ENCODE assay signal across 19 cellular contexts in the genomic region with DNA sequence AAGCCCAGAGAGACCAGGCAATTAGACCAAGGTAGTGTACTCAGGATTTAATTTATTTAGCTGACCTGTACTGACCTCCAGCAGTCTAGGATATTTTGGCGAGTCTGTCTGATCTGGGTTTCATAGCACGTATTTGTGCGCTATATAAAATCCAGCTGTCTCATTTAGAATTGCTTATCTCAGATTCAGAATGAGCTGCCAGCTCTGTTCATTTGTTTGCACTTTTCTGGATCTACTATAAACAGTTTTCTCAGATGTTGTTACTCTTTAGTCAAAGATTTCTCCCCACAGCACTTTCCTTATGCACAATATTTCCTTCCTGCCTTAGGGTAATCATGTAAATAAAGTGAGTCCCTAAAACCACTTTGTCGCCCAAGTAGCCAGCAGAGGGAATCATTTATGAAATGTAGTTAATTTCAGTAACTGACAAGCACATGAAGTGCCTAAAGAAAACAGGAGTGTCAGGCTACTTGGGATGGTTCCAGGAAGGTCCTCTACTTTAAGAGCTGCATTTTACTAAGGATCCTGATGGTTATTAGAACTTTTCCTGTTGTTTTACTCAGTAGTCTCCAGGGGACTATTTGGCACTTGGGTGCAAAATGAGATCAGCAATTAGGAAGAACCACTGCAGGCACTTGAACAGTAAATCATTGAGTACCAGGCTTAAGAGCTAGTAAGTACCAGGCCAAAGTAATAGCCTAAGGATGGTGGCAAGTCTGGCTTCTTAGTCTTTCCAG.
DNase-seq lines count a peak whose midpoint lies in the region; ATAC-seq and TF ChIP-seq lines count a peak whose summit lies in the region.
"Had no signal": no experiment of that assay in that cellular context is flagged by ENCODE, and none has a peak within 500 bp of the region (broad histone marks: within the 10 kb centered on the region; RNA-seq: fewer than 3 reads in every experiment).

No MANE protein-coding gene starts in this region.

- no peak; the same call in none of the 2 replicates for TF ChIP-seq RAD21 in SK-N-SH (IDR thresholded peaks at IDR 0.05; ENCODE audit: low read length)

- no peak for DNase-seq in Right ventricle myocardium superior
- no peak for DNase-seq in cardiac septum (ENCODE audit: low spot score)
- DNase-seq in SK-N-SH, result no peak
- DNase-seq in left lung, result no peak
- no peak for DNase-seq in superior temporal gyrus (ENCODE audit: extremely low spot score)
- DNase-seq in DMS 273 treated with DMSO at 0.1 percent for 48 hours (lab: John Stamatoyannopoulos, UW), result no peak
- DNase-seq in activated gamma-delta T cell treated with Interleukin-2 at 50 U/mL for 16 hours, result no peak
- DNase-seq in OCI-LY7 (ENCODE audit: low spot score), result no peak
- DNase-seq: activated CD4-positive, alpha-beta T cell treated with anti-CD3 and anti-CD28 coated beads, Interleukin-2, amount 10 ng/mL, durations not matched to agents 24 days and 14 days; C1 segment of cervical spinal cord; erythroblast; GF-D8; left ventricle myocardium inferior; MG63; NCI-H1930; stimulated activated CD4-positive, alpha-beta T cell treated with anti-CD3 and anti-CD28 coated beads, Interleukin-1b, Interleukin-23, amount 100 ng/mL, for 48 hours; stimulated activated naive CD4-positive, alpha-beta T cell treated with Interleukin-2 at 50 U/mL for 16 hours; trophoblast cell had no signal

- 60% methylated on average over 4 of the region's 4 CpGs for WGBS in SK-N-SH (ENCODE audit: low lambda C conversion rate)

- peak overlapping the region; percentile 54 to 100; a peak in 3 of 4 replicates for H3K27ac ChIP-seq in SK-N-SH (ENCODE audit: low read depth in 2 of 2, low read length in 1 of 2)
- H3K27ac ChIP-seq in left lung, result no peak overlapping the region
- H3K27ac ChIP-seq in OCI-LY7 (ENCODE audit: low read depth, low read length, poor library complexity, severe bottlenecking), result no peak overlapping the region
- H3K27ac ChIP-seq: left ventricle myocardium inferior had no signal

- H3K4me1 ChIP-seq in SK-N-SH (ENCODE audit: control insufficient read depth in 1 of 2, insufficient read depth in 2 of 2, low read depth in 1 of 2, low read length in 1 of 2) (peaks cover 17 to 64% of the 10 kb centered on the region in 2 experiments), left lung (no peaks in the 10 kb centered on the region), OCI-LY7 (ENCODE audit: insufficient read depth, low read length, poor library complexity, severe bottlenecking) (no peaks in the 10 kb centered on the region)

- H3K36me3 ChIP-seq in SK-N-SH (replicated peaks in 1 of 2; ENCODE audit: control insufficient read depth in 1 of 2, insufficient read depth in 2 of 2, low read length in 1 of 2), result no peaks in the 10 kb centered on the region
- H3K36me3 ChIP-seq in left lung, result no peaks in the 10 kb centered on the region
- H3K36me3 ChIP-seq in OCI-LY7 (ENCODE audit: insufficient read depth, low read length), result no peaks in the 10 kb centered on the region
- H3K36me3 ChIP-seq: HAP-1, left ventricle myocardium inferior, MG63 had no signal

- ATAC-seq in Right ventricle myocardium superior (ENCODE audit: poor library complexity) (peak; percentile 39), left lung (peak; percentile 82)

- no peaks in the 10 kb centered on the region for H4K20me1 ChIP-seq in SK-N-SH (ENCODE audit: insufficient read depth)
- H4K20me1 ChIP-seq in OCI-LY7 (ENCODE audit: insufficient read depth, low read length), result no peaks in the 10 kb centered on the region

- no peaks in the 10 kb centered on the region for H3K79me2 ChIP-seq in SK-N-SH (ENCODE audit: insufficient read depth)
- H3K79me2 ChIP-seq in OCI-LY7 (ENCODE audit: insufficient read depth, low read depth, low read length), result no peaks in the 10 kb centered on the region

- H3K9me2 ChIP-seq in SK-N-SH (no peaks in the 10 kb centered on the region), OCI-LY7 (ENCODE audit: insufficient read depth, low read length) (no peaks in the 10 kb centered on the region)

- no TSS peak for BruUV-seq in OCI-LY7 (replicated peaks; lab: Mats Ljungman, UMichigan)

- no peak overlapping the region for H3K9ac ChIP-seq in SK-N-SH

- CTCF ChIA-PET in SK-N-SH (lab: Yijun Ruan, JAX) (interaction anchor here (0.6 to 5.5 kb wide), 23 partner anchors 9 to 539 kb away, joined by 3 to 36 read pairs (median 4); no protein-coding TSS in a partner anchor), OCI-LY7 (lab: Charles Lee; ENCODE audit: unreplicated experiment) (no interaction called here)

- peak overlapping the region in 1 of 2 experiments; percentile 10; a peak in 1 of 4 replicates for H3K4me3 ChIP-seq in SK-N-SH (ENCODE audit: low read depth in 2 of 2, low read length in 1 of 2)
- no peak overlapping the region for H3K4me3 ChIP-seq in left lung
- no peak overlapping the region for H3K4me3 ChIP-seq in OCI-LY7 (ENCODE audit: low read depth, low read length, poor library complexity, severe bottlenecking)
- H3K4me3 ChIP-seq: HAP-1, left ventricle myocardium inferior, MG63 had no signal

- H2AFZ ChIP-seq in SK-N-SH (ENCODE audit: low read depth) (no peak overlapping the region), OCI-LY7 (ENCODE audit: low read length) (no peak overlapping the region)

- H3K4me2 ChIP-seq in SK-N-SH (no peak overlapping the region), OCI-LY7 (ENCODE audit: low read length) (no peak overlapping the region)

- no peaks in the 10 kb centered on the region for H3K27me3 ChIP-seq in SK-N-SH (ENCODE audit: insufficient read depth)
- no peaks in the 10 kb centered on the region for H3K27me3 ChIP-seq in left lung
- H3K27me3 ChIP-seq: MG63 had no signal

- TF ChIP-seq EP300 in SK-N-SH (IDR thresholded peaks at IDR 0.05; ENCODE audit: borderline replicate concordance in 1 of 2, low read depth in 1 of 2, low read length in 1 of 2), result peak in 1 of 2 experiments; percentile 95; a peak in 2 of 4 replicates

- H3F3A ChIP-seq in SK-N-SH (replicated peaks; ENCODE audit: insufficient read depth), result peaks cover 31% of the 10 kb centered on the region

- H3K9me3 ChIP-seq in SK-N-SH, result no peaks in the 10 kb centered on the region
- H3K9me3 ChIP-seq in left lung, result no peaks in the 10 kb centered on the region
- H3K9me3 ChIP-seq in OCI-LY7 (ENCODE audit: low read length), result no peaks in the 10 kb centered on the region
- H3K9me3 ChIP-seq: HAP-1, left ventricle myocardium inferior, MG63 had no signal

- intact Hi-C loops in Right ventricle myocardium superior (cut with DNase I) (no loop called here), cardiac septum (cut with DNase I) (no loop called here), left lung (cut with DNase I) (no loop called here), OCI-LY7 (cut with micrococcal nuclease; ENCODE audit: unreplicated experiment) (no loop called here)

- POLR2A ChIA-PET in SK-N-SH (lab: Yijun Ruan, JAX), result interaction anchor here (0.8 to 5.1 kb wide), 12 partner anchors 45 to 228 kb away, joined by 3 to 52 read pairs (median 13); a partner anchor contains a TSS
- POLR2A ChIA-PET in OCI-LY7 (lab: Charles Lee), result interaction anchor here (0.9 kb wide), 1 partner anchor 10 kb away, joined by 3 read pairs; no protein-coding TSS in a partner anchor

- TF ChIP-seq CTCF in SK-N-SH (IDR thresholded peaks at IDR 0.05), result no peak
- TF ChIP-seq CTCF in left lung (IDR thresholded peaks at IDR 0.05), result no peak
- no peak for TF ChIP-seq CTCF in OCI-LY7 (conservative IDR thresholded peaks at IDR 0.05; ENCODE audit: low read length)

TF ChIP-seq in SK-N-SH, 30 proteins besides CTCF, POLR2A, EP300 and RAD21 (continues in another document):
- TF ChIP-seq, protein P1, sequence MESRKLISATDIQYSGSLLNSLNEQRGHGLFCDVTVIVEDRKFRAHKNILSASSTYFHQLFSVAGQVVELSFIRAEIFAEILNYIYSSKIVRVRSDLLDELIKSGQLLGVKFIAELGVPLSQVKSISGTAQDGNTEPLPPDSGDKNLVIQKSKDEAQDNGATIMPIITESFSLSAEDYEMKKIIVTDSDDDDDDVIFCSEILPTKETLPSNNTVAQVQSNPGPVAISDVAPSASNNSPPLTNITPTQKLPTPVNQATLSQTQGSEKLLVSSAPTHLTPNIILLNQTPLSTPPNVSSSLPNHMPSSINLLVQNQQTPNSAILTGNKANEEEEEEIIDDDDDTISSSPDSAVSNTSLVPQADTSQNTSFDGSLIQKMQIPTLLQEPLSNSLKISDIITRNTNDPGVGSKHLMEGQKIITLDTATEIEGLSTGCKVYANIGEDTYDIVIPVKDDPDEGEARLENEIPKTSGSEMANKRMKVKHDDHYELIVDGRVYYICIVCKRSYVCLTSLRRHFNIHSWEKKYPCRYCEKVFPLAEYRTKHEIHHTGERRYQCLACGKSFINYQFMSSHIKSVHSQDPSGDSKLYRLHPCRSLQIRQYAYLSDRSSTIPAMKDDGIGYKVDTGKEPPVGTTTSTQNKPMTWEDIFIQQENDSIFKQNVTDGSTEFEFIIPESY (IDR thresholded peaks at IDR 0.05; ENCODE audit: borderline replicate concordance, low read depth), result no peak
- TF ChIP-seq TEAD4 (IDR thresholded peaks at IDR 0.05; ENCODE audit: borderline replicate concordance, insufficient read depth) (no peak), RXRA (IDR thresholded peaks at IDR 0.05; ENCODE audit: borderline replicate concordance, low read depth) (no peak), FOXJ3 (CRISPR knock-in tag; IDR thresholded peaks at IDR 0.05) (peak; percentile 51), FOSL2 (IDR thresholded peaks at IDR 0.05; ENCODE audit: borderline replicate concordance, low read depth) (no peak), RFX5 (IDR thresholded peaks at IDR 0.05; ENCODE audit: low read length) (no peak), GABPA (IDR thresholded peaks at IDR 0.05; ENCODE audit: low read depth) (no peak), TAF1 (IDR thresholded peaks at IDR 0.05; ENCODE audit: borderline replicate concordance, low read depth, low read length) (no peak)
- TF ChIP-seq, protein P2, sequence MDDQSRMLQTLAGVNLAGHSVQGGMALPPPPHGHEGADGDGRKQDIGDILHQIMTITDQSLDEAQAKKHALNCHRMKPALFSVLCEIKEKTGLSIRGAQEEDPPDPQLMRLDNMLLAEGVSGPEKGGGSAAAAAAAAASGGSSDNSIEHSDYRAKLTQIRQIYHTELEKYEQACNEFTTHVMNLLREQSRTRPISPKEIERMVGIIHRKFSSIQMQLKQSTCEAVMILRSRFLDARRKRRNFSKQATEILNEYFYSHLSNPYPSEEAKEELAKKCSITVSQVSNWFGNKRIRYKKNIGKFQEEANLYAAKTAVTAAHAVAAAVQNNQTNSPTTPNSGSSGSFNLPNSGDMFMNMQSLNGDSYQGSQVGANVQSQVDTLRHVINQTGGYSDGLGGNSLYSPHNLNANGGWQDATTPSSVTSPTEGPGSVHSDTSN (IDR thresholded peaks at IDR 0.05), result no peak
- TF ChIP-seq, protein P3, sequence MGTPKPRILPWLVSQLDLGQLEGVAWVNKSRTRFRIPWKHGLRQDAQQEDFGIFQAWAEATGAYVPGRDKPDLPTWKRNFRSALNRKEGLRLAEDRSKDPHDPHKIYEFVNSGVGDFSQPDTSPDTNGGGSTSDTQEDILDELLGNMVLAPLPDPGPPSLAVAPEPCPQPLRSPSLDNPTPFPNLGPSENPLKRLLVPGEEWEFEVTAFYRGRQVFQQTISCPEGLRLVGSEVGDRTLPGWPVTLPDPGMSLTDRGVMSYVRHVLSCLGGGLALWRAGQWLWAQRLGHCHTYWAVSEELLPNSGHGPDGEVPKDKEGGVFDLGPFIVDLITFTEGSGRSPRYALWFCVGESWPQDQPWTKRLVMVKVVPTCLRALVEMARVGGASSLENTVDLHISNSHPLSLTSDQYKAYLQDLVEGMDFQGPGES (IDR thresholded peaks at IDR 0.05; ENCODE audit: low read depth, low read length), result no peak

Comparison
In these comparisons a context has a peak if more than half of its experiments do, and no peak if none do; other contexts are left out.
1. H3K27ac ChIP-seq: peak in SK-N-SH (2 of 2); none in left lung (0 of 2) and OCI-LY7 (single experiment).